In genomic region chr3:16482770-16483531, GRCh38 we compare ENCODE assay signal across 8 cellular contexts. TPM values are rescaled to one million over a fixed set of nuclear protein-coding genes. Genes with fewer than 3 reads are reported as not detected.
A peak's percentile ranks its signal among the peaks of the same experiment; 100 is the strongest.
DNase-seq lines count a peak whose midpoint lies in the region; ATAC-seq and TF ChIP-seq lines count a peak whose summit lies in the region.

No MANE protein-coding gene starts in this region.

- in situ Hi-C loops in transverse colon (cut with MboI; ENCODE audit: low pct_ligation_motif_present in 1 of 4, low pct_unique_long_range_greater_than_20kb in 1 of 4, low sequenced_read_pairs in 3 of 4) = no loop called here

- peak overlapping the region; percentile 35 for H3K4me3 ChIP-seq in CD8-positive, alpha-beta memory T cell (ENCODE audit: low read length)
- no peak overlapping the region for H3K4me3 ChIP-seq in transverse colon

- peak overlapping the region; percentile 43 to 85 (median 68) for H3K4me3 Mint-ChIP-seq in CD8-positive, alpha-beta memory T cell

- peak; percentile 64 for ATAC-seq in HG03175 (IDR thresholded peaks at IDR 0.05; ENCODE audit: unreplicated experiment)

- H3K27me3 Mint-ChIP-seq in CD8-positive, alpha-beta memory T cell = peaks cover 0 to 3% of the 10 kb centered on the region in 2 donors

- H3K27ac ChIP-seq in CD8-positive, alpha-beta memory T cell (ENCODE audit: low read depth, low read length) = no peak overlapping the region
- peak overlapping the region; percentile 44 to 52 (median 48) for H3K27ac ChIP-seq in transverse colon

- CTCF ChIA-PET in CD8-positive, alpha-beta memory T cell (lab: Charles Lee) = interaction anchor here (0.5 to 3.1 kb wide), 12 partner anchors 11 to 780 kb away, joined by 3 to 15 read pairs (median 4); no protein-coding TSS in a partner anchor

- TF ChIP-seq POLR2A in transverse colon (IDR thresholded peaks at IDR 0.05) = no peak

- TF ChIP-seq CTCF in transverse colon (IDR thresholded peaks at IDR 0.05) = no peak

- intact Hi-C loops in transverse colon (cut with DNase I; ENCODE audit: low total_unique reads) = no loop called here
- intact Hi-C loops in head of caudate nucleus (cut with DNase I) = no loop called here

- DNase-seq in CD8-positive, alpha-beta memory T cell = peak; percentile 6 to 52 (median 26)
- DNase-seq in GM19238 (ENCODE audit: insufficient read length, low spot score) (peak; percentile 21), NCI-H748 treated with DMSO at 0.1 percent for 48 hours (lab: John Stamatoyannopoulos, UW) (peak; percentile 93), transverse colon (peak; percentile 35), head of caudate nucleus (no peak), NCI-H82 treated with DMSO at 0.1 percent for 48 hours (lab: John Stamatoyannopoulos, UW; ENCODE audit: unreplicated experiment) (no peak)
- peak; percentile 6 for DNase-seq in effector CD8-positive, alpha-beta T cell (lab: John Stamatoyannopoulos, UW)

- H3K9me3 Mint-ChIP-seq in CD8-positive, alpha-beta memory T cell = no peaks in the 10 kb centered on the region

- POLR2A ChIA-PET in CD8-positive, alpha-beta memory T cell (lab: Charles Lee) = interaction anchor here (0.6 to 2.4 kb wide), 6 partner anchors 13 to 218 kb away, joined by 3 to 10 read pairs (median 4); partner anchors contain the start of genes DPH3 and OXNAD1

- H3K4me1 Mint-ChIP-seq in CD8-positive, alpha-beta memory T cell = peaks cover 69 to 93% (median 89%) of the 10 kb centered on the region in 3 donors

- H3K36me3 Mint-ChIP-seq in CD8-positive, alpha-beta memory T cell = peaks cover 6 to 58% (median 11%) of the 10 kb centered on the region in 3 donors

- no peak for TF ChIP-seq EP300 in transverse colon (IDR thresholded peaks at IDR 0.05; ENCODE audit: low read depth)

- H3K27ac Mint-ChIP-seq in CD8-positive, alpha-beta memory T cell = peak overlapping the region; percentile 62 to 96 (median 90)

- H3K27me3 ChIP-seq in CD8-positive, alpha-beta memory T cell (ENCODE audit: insufficient read depth, low read length, poor library complexity, severe bottlenecking) = no peaks in the 10 kb centered on the region
- no peaks in the 10 kb centered on the region for H3K27me3 ChIP-seq in transverse colon

- H3K9me3 ChIP-seq in CD8-positive, alpha-beta memory T cell (ENCODE audit: low read length) = no peaks in the 10 kb centered on the region
- no peaks in the 10 kb centered on the region for H3K9me3 ChIP-seq in transverse colon

- H3K4me1 ChIP-seq in CD8-positive, alpha-beta memory T cell (ENCODE audit: insufficient read depth, low read length) = peaks cover 42% of the 10 kb centered on the region
- H3K4me1 ChIP-seq in transverse colon = peaks cover 3 to 37% (median 13%) of the 10 kb centered on the region in 4 donors

- 33 to 56% methylated on average over 1 to 6 of the region's 7 CpGs for WGBS in transverse colon (ENCODE audit: low coverage in 1 of 2), 2 donors

- H3K36me3 ChIP-seq in CD8-positive, alpha-beta memory T cell (ENCODE audit: insufficient read depth, low read length) = no peaks in the 10 kb centered on the region
- no peaks in the 10 kb centered on the region for H3K36me3 ChIP-seq in transverse colon

RNA-seq across cellular contexts. Expression of gene RFTN1, which starts 30.5 kb away (rescaled TPM):
- total RNA-seq in CD8-positive, alpha-beta memory T cell = 100 to 1,000 TPM; 125 to 126 TPM
- polyA plus RNA-seq in CD8-positive, alpha-beta memory T cell = 87.4 TPM
- total RNA-seq in transverse colon = 10 to 100 TPM in 3 of 4 donors, 1 to 10 TPM in 1; 6.7 to 25.7 (median 15.7) TPM

Comparison
In these comparisons a context has a peak if more than half of its experiments do, and no peak if none do; other contexts are left out.
1. DNase-seq: peak in CD8-positive, alpha-beta memory T cell (5 of 5), GM19238 (single experiment), NCI-H748 treated with DMSO at 0.1 percent for 48 hours (single experiment), effector CD8-positive, alpha-beta T cell (single experiment) and transverse colon (single experiment); none in head of caudate nucleus (0 of 42) and NCI-H82 treated with DMSO at 0.1 percent for 48 hours (single experiment).
2. RNA of gene RFTN1, which starts 30.5 kb away (total RNA-seq): 125 to 126 TPM in CD8-positive, alpha-beta memory T cell; 6.7 to 25.7 TPM in transverse colon; every median in the first group is over 4 times any median in the second.